In genomic region chr11:4642043-4642442, GRCh38 we compare ENCODE assay signal across 25 cellular contexts. TPM values are rescaled to one million over a fixed set of nuclear protein-coding genes. Genes with fewer than 3 reads are reported as not detected.
"Had no signal": no experiment of that assay in that cellular context is flagged by ENCODE, and none has a peak within 500 bp of the region (broad histone marks: within the 10 kb centered on the region; RNA-seq: fewer than 3 reads in every experiment).

No MANE protein-coding gene starts in this region.

- DNase-seq: Kasumi-1, MM.1S, NCI-H1092 treated with DMSO at 0.1 percent for 48 hours, NCI-H1436, NCI-H187, NCI-H2029, NCI-H2081 treated with DMSO at 0.1 percent for 48 hours, NCI-H2171, NCI-H226, NCI-H446, NCI-H510A, NCI-H524 treated with DMSO at 0.1 percent for 48 hours, NCI-H69, NCI-H774, Right ventricle myocardium superior, RPMI8226, SIG-M5 had no signal

- H3K27me3 ChIP-seq: SJSA1 had no signal

- ATAC-seq: HepG2, K562 had no signal

- H3K9ac ChIP-seq: KMS-11 had no signal

- H3K9me3 ChIP-seq: SJSA1 had no signal

- H3K4me3 ChIP-seq: K562, SJSA1, SK-N-MC had no signal

- H3K4me2 ChIP-seq: KMS-11 had no signal

- H3K36me3 ChIP-seq: SJSA1 had no signal

- H3K27ac ChIP-seq: KMS-11, SJSA1, SK-N-MC had no signal

RNA-seq across cellular contexts. Expression of gene OR51E1, which starts 1.7 kb away (rescaled TPM):
- total RNA-seq: HepG2, HT1080, M059J had no signal
- polyA plus RNA-seq: HepG2, IgD-negative memory B cell had no signal

RNA-seq across cellular contexts. Expression of gene OR51D1, which starts 4.8 kb away (rescaled TPM):
- total RNA-seq: HepG2, HT1080, K562, M059J, Right ventricle myocardium superior, SJSA1 had no signal
- polyA plus RNA-seq: HepG2, IgD-negative memory B cell, K562 had no signal

RNA-seq across cellular contexts. Expression of gene TRIM68, which starts 34.0 kb away (rescaled TPM):
- total RNA-seq: HepG2 had no signal
- polyA plus RNA-seq: HepG2 had no signal

RNA-seq across cellular contexts. Expression of gene OR52I1, which starts 48.2 kb away (rescaled TPM):
- total RNA-seq: HepG2, HT1080, K562, M059J, Right ventricle myocardium superior, SJSA1 had no signal
- polyA plus RNA-seq: HepG2, IgD-negative memory B cell, K562 had no signal

RNA-seq across cellular contexts. Expression of gene OR51E2, which starts 55.6 kb away (rescaled TPM):
- total RNA-seq: HepG2, HT1080, K562, M059J had no signal
- polyA plus RNA-seq: HepG2, IgD-negative memory B cell, K562 had no signal
